21 cellular contexts compared by ENCODE assay signal in genomic region chr1:87231703-87232363, GRCh38.
DNase-seq lines count a peak whose midpoint lies in the region; ATAC-seq, FAIRE-seq and TF ChIP-seq lines count a peak whose summit lies in the region.
"Had no signal": no experiment of that assay in that cellular context is flagged by ENCODE, and none has a peak within 500 bp of the region (broad histone marks: within the 10 kb centered on the region; RNA-seq: fewer than 3 reads in every experiment).

No MANE protein-coding gene starts in this region.

- H3K4me1 Mint-ChIP-seq in memory B cell, result peaks cover 2% of the 10 kb centered on the region
- H3K4me1 Mint-ChIP-seq: CD14-positive monocyte had no signal

- H3K4me3 ChIP-seq in BLaER1 (no peak overlapping the region), lower leg skin (ENCODE audit: low read depth, poor library complexity, severe bottlenecking) (no peak overlapping the region)

- peaks cover 34% of the 10 kb centered on the region for H3K4me1 ChIP-seq in BLaER1

- peaks cover 8% of the 10 kb centered on the region; the same call in 1 of the 2 replicates for H3K9me3 ChIP-seq in BLaER1

- no peak overlapping the region; the same call in 1 of the 2 replicates for H3K9ac ChIP-seq in BLaER1

- no peaks in the 10 kb centered on the region for H3K36me3 ChIP-seq in BLaER1

- no peak overlapping the region for H3K4me3 Mint-ChIP-seq in memory B cell
- H3K4me3 Mint-ChIP-seq: CD14-positive monocyte, H9 had no signal

- no peak for FAIRE-seq in H54 (lab: Jason Lieb, UNC)
- FAIRE-seq: A204.1 had no signal

- 84 to 85% methylated on average over 8 of the region's 8 CpGs for WGBS in lower leg skin, 2 donors

- TF ChIP-seq POLR2A in lower leg skin (IDR thresholded peaks at IDR 0.05) (no peak), H54 (IDR thresholded peaks at IDR 0.05; ENCODE audit: low read depth, low read length) (no peak)

- H3K4me2 ChIP-seq in BLaER1, result peak overlapping the region; percentile 77

- no peak for TF ChIP-seq CTCF in lower leg skin (IDR thresholded peaks at IDR 0.05)

- no peaks in the 10 kb centered on the region for H3K27me3 ChIP-seq in BLaER1

- H3K27ac Mint-ChIP-seq in memory B cell, result no peak overlapping the region
- H3K27ac Mint-ChIP-seq: CD14-positive monocyte, H9 had no signal

- H3K27me3 Mint-ChIP-seq in memory B cell, result peaks cover under 1% of the 10 kb centered on the region

- intact Hi-C loops in lower leg skin (cut with DNase I; ENCODE audit: low total_unique reads), result no loop called here

- no peaks in the 10 kb centered on the region for H3K9me3 Mint-ChIP-seq in memory B cell
- H3K9me3 Mint-ChIP-seq: H9 had no signal

- ATAC-seq in GM18519 (IDR thresholded peaks at IDR 0.05; ENCODE audit: low FRiP score, unreplicated experiment) (peak; percentile 46), memory B cell (ENCODE audit: low read depth) (peak; percentile 52)
- ATAC-seq: SK-N-SH treated with all-trans-retinoic acid at 6 μM for 48 hours had no signal

- H3K36me3 Mint-ChIP-seq in memory B cell, result no peaks in the 10 kb centered on the region
- H3K36me3 Mint-ChIP-seq: CD14-positive monocyte had no signal

- H4K20me1 ChIP-seq in BLaER1, result no peaks in the 10 kb centered on the region

- DNase-seq in NOMO-1 treated with DMSO at 0.1 percent for 48 hours (lab: John Stamatoyannopoulos, UW; ENCODE audit: unreplicated experiment) (peak; percentile 63), memory B cell (ENCODE audit: low spot score in 2 of 2) (peak in 1 of 2 donors; percentile 12), lower leg skin (ENCODE audit: low spot score in 2 of 2) (no peak), superior temporal gyrus (ENCODE audit: extremely low spot score) (no peak), H54 (ENCODE audit: insufficient read length, low spot score) (no peak)
- DNase-seq: COR-L47, EL, H9, IMR-90, Kasumi-1, MM.1S, NCI-H1417 treated with DMSO at 0.1 percent for 48 hours, NCI-H2029, NCI-H510A, SHP77, T-helper 1 cell had no signal

- peak overlapping the region; percentile 33; the same call in 1 of the 2 replicates for H3K27ac ChIP-seq in BLaER1
